ENCODE assay signal across 24 cellular contexts in genomic region chr2:220585241-220585640, GRCh38.
DNase-seq lines count a peak whose midpoint lies in the region; ATAC-seq, FAIRE-seq and TF ChIP-seq lines count a peak whose summit lies in the region.
"Had no signal": no experiment of that assay in that cellular context is flagged by ENCODE, and none has a peak within 500 bp of the region (broad histone marks: within the 10 kb centered on the region; RNA-seq: fewer than 3 reads in every experiment).

No MANE protein-coding gene starts in this region.

- H4K20me1 ChIP-seq in astrocyte (ENCODE audit: insufficient read depth, low read length), result no peaks in the 10 kb centered on the region

- no peak for TF ChIP-seq POLR2A in erythroblast (IDR thresholded peaks at IDR 0.05; ENCODE audit: low read length)

- H3K27me3 ChIP-seq in astrocyte (ENCODE audit: insufficient read depth, low read length) (no peaks in the 10 kb centered on the region), heart right ventricle (no peaks in the 10 kb centered on the region)
- H3K27me3 ChIP-seq: Peyer's patch, SJCRH30 had no signal

- H3K27ac ChIP-seq in astrocyte (ENCODE audit: low read depth, low read length) (no peak overlapping the region), heart right ventricle (no peak overlapping the region)
- H3K27ac ChIP-seq: Peyer's patch, SJCRH30 had no signal

- no peak overlapping the region for H2AFZ ChIP-seq in astrocyte (ENCODE audit: low read depth, low read length)
- H2AFZ ChIP-seq: GM23338 had no signal

- DNase-seq in GM03348 (ENCODE audit: low spot score), result peak; percentile 7
- peak; percentile 5 for DNase-seq in astrocyte (ENCODE audit: low read depth)
- peak; percentile 22 for DNase-seq in iris pigment epithelial cell (ENCODE audit: low read depth)
- DNase-seq in heart right ventricle, result no peak
- no peak for DNase-seq in erythroblast (lab: John Stamatoyannopoulos, UW)
- DNase-seq in NCI-H2029 (lab: John Stamatoyannopoulos, UW), result no peak
- no peak for DNase-seq in stimulated activated CD4-positive, alpha-beta T cell treated with anti-CD3 and anti-CD28 coated beads, Interleukin-12 subunit alpha, Interleukin-12 subunit beta, amount 100 ng/mL, for 4 hours
- DNase-seq: AML-193; C1 segment of cervical spinal cord; CD8-positive, alpha-beta T cell; DMS153; GF-D8; KG1; NCI-H1092 treated with DMSO at 0.1 percent for 48 hours; NCI-H146; NCI-H2081; NCI-H2171; NCI-H345; NCI-H524; NCI-H774; Peyer's patch; SJCRH30 had no signal

- H3K4me3 Mint-ChIP-seq in astrocyte (ENCODE audit: unreplicated experiment), result no peak overlapping the region
- H3K4me3 Mint-ChIP-seq: CD8-positive, alpha-beta T cell; GM23338 had no signal

- no peaks in the 10 kb centered on the region for H3K36me3 Mint-ChIP-seq in astrocyte (ENCODE audit: low read depth, unreplicated experiment)
- H3K36me3 Mint-ChIP-seq: CD8-positive, alpha-beta T cell had no signal

- peaks cover 11% of the 10 kb centered on the region for H3K27me3 Mint-ChIP-seq in astrocyte (ENCODE audit: low read depth, unreplicated experiment)

- ATAC-seq in heart right ventricle, result no peak
- ATAC-seq: CD8-positive, alpha-beta T cell; GM23338 had no signal

- H3K9me3 ChIP-seq in astrocyte (ENCODE audit: insufficient read depth, low read depth, low read length) (no peaks in the 10 kb centered on the region), heart right ventricle (no peaks in the 10 kb centered on the region)
- H3K9me3 ChIP-seq: HAP-1, Peyer's patch, SJCRH30 had no signal

- TF ChIP-seq CTCF in astrocyte (IDR thresholded peaks at IDR 0.05; ENCODE audit: insufficient read depth, low read depth, low read length) (no peak), heart right ventricle (IDR thresholded peaks at IDR 0.05) (no peak)

- intact Hi-C loops in heart right ventricle (cut with DNase I), result no loop called here

- H3K9me3 Mint-ChIP-seq in astrocyte (ENCODE audit: unreplicated experiment), result peaks cover 2% of the 10 kb centered on the region
- H3K9me3 Mint-ChIP-seq: CD8-positive, alpha-beta T cell; GM23338 had no signal

- H3K4me2 ChIP-seq in astrocyte (ENCODE audit: low read length), result no peak overlapping the region
- H3K4me2 ChIP-seq: GM23338 had no signal

- no peaks in the 10 kb centered on the region for H3K4me1 Mint-ChIP-seq in astrocyte (ENCODE audit: low read depth, unreplicated experiment)
- H3K4me1 Mint-ChIP-seq: GM23338 had no signal

- no peak for FAIRE-seq in astrocyte (lab: Jason Lieb, UNC)

- no peak overlapping the region for H3K4me3 ChIP-seq in astrocyte (ENCODE audit: insufficient read depth, low read depth, low read length)
- no peak overlapping the region for H3K4me3 ChIP-seq in heart right ventricle
- H3K4me3 ChIP-seq: GM23338, HAP-1, Peyer's patch, SJCRH30 had no signal

- H3K4me1 ChIP-seq in astrocyte (ENCODE audit: insufficient read depth, low read length) (no peaks in the 10 kb centered on the region), heart right ventricle (no peaks in the 10 kb centered on the region)
- H3K4me1 ChIP-seq: HAP-1, Peyer's patch, SJCRH30 had no signal

- no peak overlapping the region for H3K27ac Mint-ChIP-seq in astrocyte (ENCODE audit: unreplicated experiment)
- H3K27ac Mint-ChIP-seq: CD8-positive, alpha-beta T cell; GM23338 had no signal

- no peak overlapping the region for H3K9ac ChIP-seq in astrocyte (ENCODE audit: low read length)

- WGBS in heart right ventricle, 2 donors, result 59 to 66% methylated on average over 2 of the region's 2 CpGs

- H3K36me3 ChIP-seq in astrocyte (ENCODE audit: insufficient read depth, low read length) (no peaks in the 10 kb centered on the region), heart right ventricle (no peaks in the 10 kb centered on the region)
- H3K36me3 ChIP-seq: HAP-1, Peyer's patch, SJCRH30 had no signal

- H3K79me2 ChIP-seq in astrocyte (ENCODE audit: insufficient read depth, low read length), result no peaks in the 10 kb centered on the region

Comparison
In these comparisons a context has a peak if more than half of its experiments do, and no peak if none do; other contexts are left out.
1. DNase-seq: peak in GM03348 (single experiment), astrocyte (single experiment) and iris pigment epithelial cell (single experiment); none in heart right ventricle (0 of 2), erythroblast (0 of 2), NCI-H2029 (single experiment) and stimulated activated CD4-positive, alpha-beta T cell treated with anti-CD3 and anti-CD28 coated beads, Interleukin-12 subunit alpha, Interleukin-12 subunit beta, amount 100 ng/mL, for 4 hours (single experiment).